In genomic region chr20:46108435-46108841, GRCh38 we compare ENCODE assay signal across 12 cellular contexts. TPM values are rescaled to one million over a fixed set of nuclear protein-coding genes. Genes with fewer than 3 reads are reported as not detected.
A peak's percentile ranks its signal among the peaks of the same experiment; 100 is the strongest.
DNase-seq lines count a peak whose midpoint lies in the region; ATAC-seq, FAIRE-seq and TF ChIP-seq lines count a peak whose summit lies in the region.
"Had no signal": no experiment of that assay in that cellular context is flagged by ENCODE, and none has a peak within 500 bp of the region (broad histone marks: within the 10 kb centered on the region; RNA-seq: fewer than 3 reads in every experiment).

No MANE protein-coding gene starts in this region.

- peaks cover 13% of the 10 kb centered on the region for H3K4me1 ChIP-seq in mammary epithelial cell (ENCODE audit: insufficient read depth, low read length)

- ATAC-seq in GM19463 (IDR thresholded peaks at IDR 0.05; ENCODE audit: unreplicated experiment) (peak; percentile 83), HG03066 (IDR thresholded peaks at IDR 0.05; ENCODE audit: low read depth, unreplicated experiment) (peak; percentile 70)
- ATAC-seq: activated CD8-positive, alpha-beta memory T cell treated with anti-CD3 and anti-CD28 coated beads, Interleukin-2, amount 10 ng/mL, durations not matched to agents 7 days and 5 days; Panc1 had no signal

- WGBS in mammary epithelial cell (ENCODE audit: low coverage, missing lambda C conversion rate), result 96% methylated on average over 4 of the region's 5 CpGs

- no peak overlapping the region for H3K27ac ChIP-seq in mammary epithelial cell (ENCODE audit: insufficient read depth, low read depth, low read length)
- H3K27ac ChIP-seq: HL-60 had no signal

- TF ChIP-seq CTCF in mammary epithelial cell (conservative IDR thresholded peaks at IDR 0.05 in 1 of 2, IDR thresholded peaks at IDR 0.05 in 1 of 2; ENCODE audit: extremely low read depth in 1 of 2, insufficient read depth in 1 of 2, low read depth in 1 of 2, low read length in 2 of 2), result no peak

- H3K4me3 ChIP-seq in mammary epithelial cell (replicated peaks in 1 of 3; ENCODE audit: insufficient read depth in 1 of 3, low read depth in 2 of 3, low read length in 3 of 3), result no peak overlapping the region

- H3K4me1 Mint-ChIP-seq in activated CD4-positive, alpha-beta memory T cell treated with anti-CD3 and anti-CD28 coated beads, Interleukin-2, amount 10 ng/mL, durations not matched to agents 7 days and 5 days, result peaks cover 13% of the 10 kb centered on the region
- H3K4me1 Mint-ChIP-seq: CD4-positive, alpha-beta memory T cell had no signal

- no peak overlapping the region for H3K9ac ChIP-seq in mammary epithelial cell (ENCODE audit: insufficient read depth, low read length)

- dilution Hi-C loops in mammary epithelial cell (cut with HindIII; ENCODE audit: low sequenced_read_pairs), result no loop called here

- POLR2A ChIA-PET in activated CD4-positive, alpha-beta memory T cell treated with anti-CD3 and anti-CD28 coated beads, Interleukin-2, amount 10 ng/mL, durations not matched to agents 7 days and 5 days (lab: Charles Lee), result no interaction called here

- TF ChIP-seq POLR2A in GM12891 (IDR thresholded peaks at IDR 0.05; ENCODE audit: low read depth, low read length), result peak; percentile 41; the same call in 1 of the 2 replicates

- H3K9me3 Mint-ChIP-seq in activated CD4-positive, alpha-beta memory T cell treated with anti-CD3 and anti-CD28 coated beads, Interleukin-2, amount 10 ng/mL, durations not matched to agents 7 days and 5 days, result no peaks in the 10 kb centered on the region

- no peaks in the 10 kb centered on the region for H3K9me3 ChIP-seq in mammary epithelial cell (replicated peaks; ENCODE audit: insufficient read depth, low read length)

- BruUV-seq in mammary epithelial cell (replicated peaks; lab: Mats Ljungman, UMichigan), result no TSS peak

- H3K27me3 Mint-ChIP-seq in activated CD4-positive, alpha-beta memory T cell treated with anti-CD3 and anti-CD28 coated beads, Interleukin-2, amount 10 ng/mL, durations not matched to agents 7 days and 5 days, result peaks cover 54% of the 10 kb centered on the region

- FAIRE-seq in GM12891 (lab: Jason Lieb, UNC), result peak; percentile 94

- no peak overlapping the region for H3K4me2 ChIP-seq in mammary epithelial cell (ENCODE audit: insufficient read depth, low read depth, low read length)

- H3K27me3 ChIP-seq in mammary epithelial cell (ENCODE audit: insufficient read depth, low read length), result peaks cover 3% of the 10 kb centered on the region

- intact Hi-C loops in mammary epithelial cell (cut with micrococcal nuclease), result no loop called here

- no peak for DNase-seq in GM12891 (ENCODE audit: insufficient read length, low spot score)
- peak; percentile 47 for DNase-seq in RPMI8226
- DNase-seq in iPS-NIHi7 (ENCODE audit: extremely low spot score), result no peak
- no peak for DNase-seq in HuH-7 (ENCODE audit: low spot score)
- no peak for DNase-seq in mammary epithelial cell
- no peak for DNase-seq in activated CD4-positive, alpha-beta memory T cell treated with anti-CD3 and anti-CD28 coated beads, Interleukin-2, amount 10 ng/mL, durations not matched to agents 7 days and 5 days
- DNase-seq: activated CD8-positive, alpha-beta memory T cell treated with anti-CD3 and anti-CD28 coated beads, Interleukin-2, amount 10 ng/mL, durations not matched to agents 7 days and 5 days; CD4-positive, alpha-beta memory T cell had no signal

- H3K36me3 ChIP-seq in mammary epithelial cell (ENCODE audit: insufficient read depth, low read length), result no peaks in the 10 kb centered on the region

- CTCF ChIA-PET in mammary epithelial cell (lab: Charles Lee; ENCODE audit: low non-redundant PET), result no interaction called here
- CTCF ChIA-PET in activated CD4-positive, alpha-beta memory T cell treated with anti-CD3 and anti-CD28 coated beads, Interleukin-2, amount 10 ng/mL, durations not matched to agents 7 days and 5 days (lab: Charles Lee), result no interaction called here

- H4K20me1 ChIP-seq in mammary epithelial cell (ENCODE audit: insufficient read depth, low read length), result no peaks in the 10 kb centered on the region

- H3K36me3 Mint-ChIP-seq in activated CD4-positive, alpha-beta memory T cell treated with anti-CD3 and anti-CD28 coated beads, Interleukin-2, amount 10 ng/mL, durations not matched to agents 7 days and 5 days (ENCODE audit: low read depth), result no peaks in the 10 kb centered on the region
- H3K36me3 Mint-ChIP-seq: activated CD8-positive, alpha-beta memory T cell treated with anti-CD3 and anti-CD28 coated beads, Interleukin-2, amount 10 ng/mL, durations not matched to agents 7 days and 5 days; CD4-positive, alpha-beta memory T cell had no signal

- H3K79me2 ChIP-seq in mammary epithelial cell (ENCODE audit: insufficient read depth, low read length), result no peaks in the 10 kb centered on the region

- H3K27ac Mint-ChIP-seq in activated CD4-positive, alpha-beta memory T cell treated with anti-CD3 and anti-CD28 coated beads, Interleukin-2, amount 10 ng/mL, durations not matched to agents 7 days and 5 days, result no peak overlapping the region
- H3K27ac Mint-ChIP-seq: activated CD8-positive, alpha-beta memory T cell treated with anti-CD3 and anti-CD28 coated beads, Interleukin-2, amount 10 ng/mL, durations not matched to agents 7 days and 5 days; CD4-positive, alpha-beta memory T cell had no signal

- in situ Hi-C loops in mammary epithelial cell (cut with MboI; ENCODE audit: low sequenced_read_pairs in 2 of 2), result no loop called here

- no peak overlapping the region for H2AFZ ChIP-seq in mammary epithelial cell (ENCODE audit: low read depth, low read length)

- H3K4me3 Mint-ChIP-seq in activated CD4-positive, alpha-beta memory T cell treated with anti-CD3 and anti-CD28 coated beads, Interleukin-2, amount 10 ng/mL, durations not matched to agents 7 days and 5 days, result no peak overlapping the region
- H3K4me3 Mint-ChIP-seq: activated CD8-positive, alpha-beta memory T cell treated with anti-CD3 and anti-CD28 coated beads, Interleukin-2, amount 10 ng/mL, durations not matched to agents 7 days and 5 days; CD4-positive, alpha-beta memory T cell had no signal

TF ChIP-seq in GM12891, 5 proteins besides CTCF, POLR2A, EP300 and RAD21:
- TF ChIP-seq SPI1 (IDR thresholded peaks at IDR 0.05; ENCODE audit: low read depth, low read length) (peak; percentile 96), PAX5 (IDR thresholded peaks at IDR 0.05; ENCODE audit: insufficient read depth, low read length, severe bottlenecking) (no peak)

RNA-seq across cellular contexts. Expression of gene CD40, which starts 9.7 kb away (rescaled TPM):
- polyA plus RNA-seq in GM12891 (2012; ENCODE audit: low read depth, missing spikeins), result 130 TPM
- 1 to 10 TPM in 1 of 2 donors, not detected in 1; 3.2 TPM for total RNA-seq in mammary epithelial cell
- polyA plus RNA-seq in mammary epithelial cell, result 14.9 TPM
- polyA minus RNA-seq in mammary epithelial cell, result 0.31 TPM
- total RNA-seq in activated CD4-positive, alpha-beta memory T cell treated with anti-CD3 and anti-CD28 coated beads, Interleukin-2, amount 10 ng/mL, durations not matched to agents 7 days and 5 days, result under 1 TPM; 0.88 to 0.93 TPM

RNA-seq across cellular contexts. Expression of gene NCOA5, which starts 18.7 kb away (rescaled TPM):
- polyA plus RNA-seq in GM12891 (2012; ENCODE audit: low read depth, missing spikeins), result 13.5 TPM
- total RNA-seq in mammary epithelial cell, result 10 to 100 TPM; 11.2 to 17.8 TPM
- polyA plus RNA-seq in mammary epithelial cell, result 17.4 TPM
- polyA minus RNA-seq in mammary epithelial cell, result 20.1 TPM
- 10 to 100 TPM; 24.6 to 26.3 TPM for total RNA-seq in activated CD4-positive, alpha-beta memory T cell treated with anti-CD3 and anti-CD28 coated beads, Interleukin-2, amount 10 ng/mL, durations not matched to agents 7 days and 5 days
